Comparison of ENCODE assay signal across 8 cellular contexts in genomic region chr9:20684035-20684864, GRCh38. TPM values are rescaled to one million over a fixed set of nuclear protein-coding genes. Genes with fewer than 3 reads are reported as not detected.
DNase-seq lines count a peak whose midpoint lies in the region; TF ChIP-seq lines count a peak whose summit lies in the region.

TSS of gene FOCAD (plus strand) at chr9:20684259. CDS start at chr9:20715354, 31,095 bp downstream.

- no peak within 1 kb of the TSS for H2AK5ac ChIP-seq in H9 (ENCODE audit: insufficient read length, low read length)

- peak within 1 kb of the TSS; percentile 66 for H3K4me2 ChIP-seq in H9 (ENCODE audit: insufficient read depth, insufficient read length, low read length)

- H3K79me1 ChIP-seq in H9 (ENCODE audit: insufficient read depth, low read depth, low read length, poor library complexity, severe bottlenecking) = no peaks in the 10 kb centered on the region

- peak within 1 kb of the TSS; percentile 79 to 85 for H3K4me3 Mint-ChIP-seq in H9

- H3K27me3 ChIP-seq in H9 (ENCODE audit: insufficient read depth, low read length) = no peaks in the 10 kb centered on the region
- H3K27me3 ChIP-seq in MG63 = no peaks in the 10 kb centered on the region
- no peaks in the 10 kb centered on the region for H3K27me3 ChIP-seq in SJCRH30

- peak within 1 kb of the TSS; percentile 80 for H3K9ac ChIP-seq in ES-I3 (ENCODE audit: low read depth, low read length)
- H3K9ac ChIP-seq in H9 (ENCODE audit: extremely low read depth, insufficient read length, low read length) = peak within 1 kb of the TSS; percentile 41

- DNase-seq in H9 (peak; percentile 97), MG63 (peak; percentile 100), SJCRH30 (peak; percentile 92), globus pallidus (ENCODE audit: low spot score) (peak; percentile 97), occipital lobe (lab: John Stamatoyannopoulos, UW) (peak; percentile 97)
- DNase-seq in activated naive CD4-positive, alpha-beta T cell treated with anti-CD3 and anti-CD28 coated beads, Interleukin-2, amount 50 U/mL, for 16 hours = peak; percentile 97

- H4K20me1 ChIP-seq in H9 (ENCODE audit: control insufficient read depth, insufficient read depth, insufficient read length) = no peaks in the 10 kb centered on the region

- no peak within 1 kb of the TSS for H2BK5ac ChIP-seq in H9 (ENCODE audit: insufficient read length, low read length)

- H3K36me3 ChIP-seq in ES-I3 (ENCODE audit: insufficient read depth, low read length) (no peaks in the 10 kb centered on the region), MG63 (peaks cover 23% of the 10 kb centered on the region), SJCRH30 (no peaks in the 10 kb centered on the region)

- no peak within 1 kb of the TSS for H4K8ac ChIP-seq in H9 (replicated peaks; ENCODE audit: insufficient read length, low read depth, low read length)

- no peak within 1 kb of the TSS for H4K5ac ChIP-seq in H9 (ENCODE audit: insufficient read length, low read depth, low read length)

- TF ChIP-seq CTCF in H9 (conservative IDR thresholded peaks at IDR 0.05) = no peak

- H2BK12ac ChIP-seq in H9 (ENCODE audit: insufficient read length, low read depth, low read length) = no peak within 1 kb of the TSS

- H3K79me2 ChIP-seq in H9 (ENCODE audit: insufficient read depth, low read length) = peaks cover 2% of the 10 kb centered on the region; the same call in 1 of the 2 replicates

- peak within 1 kb of the TSS; percentile 62 to 92 (median 83); a peak in 6 of 7 replicates for H3K27ac Mint-ChIP-seq in H9

- H3K23me2 ChIP-seq in H9 (ENCODE audit: insufficient read length, low read depth, low read length, poor library complexity, severe bottlenecking) = peaks cover 12% of the 10 kb centered on the region

- H3K23ac ChIP-seq in H9 (ENCODE audit: insufficient read length, low read depth, low read length) = no peak within 1 kb of the TSS

- H3K4ac ChIP-seq in H9 (ENCODE audit: low read depth, low read length) = no peak within 1 kb of the TSS

- peak within 1 kb of the TSS; percentile 55 for H3K14ac ChIP-seq in H9 (ENCODE audit: insufficient read depth, low read length)

- peak within 1 kb of the TSS; percentile 18 for H3K18ac ChIP-seq in H9 (ENCODE audit: insufficient read length, low read depth, low read length)

- WGBS in H9 (ENCODE audit: extremely low coverage, insufficient read length, low lambda C conversion rate) = no CpG with 5 or more reads among the region's 77 CpGs

- H3K4me1 Mint-ChIP-seq in H9 = peaks cover 16 to 17% of the 10 kb centered on the region in 2 experiments

- H3T11ph ChIP-seq in H9 (ENCODE audit: low read length) = no peak within 1 kb of the TSS

- no peak within 1 kb of the TSS for H3K56ac ChIP-seq in H9 (ENCODE audit: insufficient read length, low read depth, low read length)

- H3K4me3 ChIP-seq in MG63 = peak within 1 kb of the TSS; percentile 72
- H3K4me3 ChIP-seq in SJCRH30 = peak within 1 kb of the TSS; percentile 73

- H3K9me3 Mint-ChIP-seq in H9 = no peaks in the 10 kb centered on the region

- H2BK120ac ChIP-seq in H9 (ENCODE audit: low read depth, low read length, poor library complexity, severe bottlenecking) = no peak within 1 kb of the TSS

- H4K91ac ChIP-seq in H9 (ENCODE audit: insufficient read length, low read depth, low read length) = no peak within 1 kb of the TSS

- H3K9me3 ChIP-seq in ES-I3 (ENCODE audit: control insufficient read depth, insufficient read depth, low read length) (no peaks in the 10 kb centered on the region), H9 (ENCODE audit: control insufficient read depth, low read depth, low read length) (no peaks in the 10 kb centered on the region), MG63 (no peaks in the 10 kb centered on the region; the same call in 1 of the 2 replicates), SJCRH30 (replicated peaks) (no peaks in the 10 kb centered on the region)

- no peak within 1 kb of the TSS for H2BK20ac ChIP-seq in H9 (ENCODE audit: low read depth, low read length, poor library complexity, severe bottlenecking)

- H2AFZ ChIP-seq in H9 (ENCODE audit: low read length) = no peak within 1 kb of the TSS

- H3K4me1 ChIP-seq in ES-I3 (ENCODE audit: insufficient read depth, low read length) (no peaks in the 10 kb centered on the region; the same call in none of the 2 replicates), H9 (ENCODE audit: insufficient read depth, low read length) (no peaks in the 10 kb centered on the region), SJCRH30 (no peaks in the 10 kb centered on the region)

- no peak within 1 kb of the TSS; the same call in 1 of the 2 replicates for H2BK15ac ChIP-seq in H9 (ENCODE audit: low read depth, low read length)

- no peak within 1 kb of the TSS for H3K27ac ChIP-seq in H9 (ENCODE audit: insufficient read length, low read depth, low read length)
- peak within 1 kb of the TSS; percentile 66 for H3K27ac ChIP-seq in SJCRH30
- peak within 1 kb of the TSS; percentile 76 for H3K27ac ChIP-seq in temporal lobe (ENCODE audit: low read depth, low read length)

- H3K36me3 Mint-ChIP-seq in H9 (ENCODE audit: insufficient read depth in 1 of 3, low read depth in 3 of 3) = no peaks in the 10 kb centered on the region; a peak in 1 of 7 replicates

- H3K27me3 Mint-ChIP-seq in H9 (ENCODE audit: low read depth) = no peaks in the 10 kb centered on the region

RNA-seq across cellular contexts. Expression of gene FOCAD, which starts in this region (rescaled TPM):
- total RNA-seq in H9 (2021) (43.3 and 45.6 TPM in 2 replicates), occipital lobe (233 TPM), temporal lobe (86.8 TPM)
- total RNA-seq in MG63 (2014; rRNA removed; shearing (Covaris generic); ENCODE audit: low replicate concordance) = 82.1 and 95.4 TPM in 2 replicates
- 24.1 and 28.1 TPM in 2 replicates for total RNA-seq in SJCRH30 (2014; rRNA removed; shearing (Covaris generic))
